ENCODE assay signal across 9 cellular contexts in genomic region chr20:62704341-62704948, GRCh38. TPM values are rescaled to one million over a fixed set of nuclear protein-coding genes. Genes with fewer than 3 reads are reported as not detected.
DNase-seq lines count a peak whose midpoint lies in the region; ATAC-seq, FAIRE-seq and TF ChIP-seq lines count a peak whose summit lies in the region.
"Had no signal": no experiment of that assay in that cellular context is flagged by ENCODE, and none has a peak within 500 bp of the region (broad histone marks: within the 10 kb centered on the region; RNA-seq: fewer than 3 reads in every experiment).

No MANE protein-coding gene starts in this region.

- peak overlapping the region; percentile 66 for H3K27ac ChIP-seq in astrocyte (ENCODE audit: low read depth, low read length)

- H3K4me1 Mint-ChIP-seq in astrocyte (ENCODE audit: low read depth, unreplicated experiment), result peaks cover 18% of the 10 kb centered on the region

- peaks cover 13% of the 10 kb centered on the region for H3K27me3 ChIP-seq in astrocyte (ENCODE audit: insufficient read depth, low read length)

- no peak for FAIRE-seq in astrocyte (lab: Jason Lieb, UNC)

- H3K27ac Mint-ChIP-seq in astrocyte (ENCODE audit: unreplicated experiment), result no peak overlapping the region

- no peak overlapping the region for H3K4me3 ChIP-seq in astrocyte (ENCODE audit: insufficient read depth, low read depth, low read length)

- peak overlapping the region; percentile 69 for H3K4me2 ChIP-seq in astrocyte (ENCODE audit: low read length)

- no peaks in the 10 kb centered on the region for H3K79me2 ChIP-seq in astrocyte (ENCODE audit: insufficient read depth, low read length)

- TF ChIP-seq CTCF in astrocyte (IDR thresholded peaks at IDR 0.05; ENCODE audit: insufficient read depth, low read depth, low read length), result no peak

- no peaks in the 10 kb centered on the region for H3K36me3 Mint-ChIP-seq in astrocyte (ENCODE audit: low read depth, unreplicated experiment)

- H3K9me3 ChIP-seq in astrocyte (ENCODE audit: insufficient read depth, low read depth, low read length), result no peaks in the 10 kb centered on the region

- DNase-seq in COLO668 (lab: John Stamatoyannopoulos, UW; ENCODE audit: unreplicated experiment), result peak; percentile 95
- DNase-seq in NCI-H2029 treated with DMSO at 0.1 percent for 48 hours (lab: John Stamatoyannopoulos, UW), result peak; percentile 87
- DNase-seq in astrocyte (ENCODE audit: low read depth), result peak; percentile 86
- peak; percentile 68 to 74 for DNase-seq in left colon
- DNase-seq in stimulated activated naive CD4-positive, alpha-beta T cell treated with Interleukin-2 at 50 U/mL for 16 hours (lab: John Stamatoyannopoulos, UW), result no peak
- DNase-seq in NOMO-1 (lab: John Stamatoyannopoulos, UW; ENCODE audit: unreplicated experiment in 2 of 2), result no peak

- intact Hi-C loops in left colon (cut with DNase I, micrococcal nuclease), result no loop called here

- H3K9me3 Mint-ChIP-seq in astrocyte (ENCODE audit: unreplicated experiment), result no peaks in the 10 kb centered on the region

- no peaks in the 10 kb centered on the region for H3K36me3 ChIP-seq in astrocyte (ENCODE audit: insufficient read depth, low read length)

- no peak overlapping the region for H3K4me3 Mint-ChIP-seq in astrocyte (ENCODE audit: unreplicated experiment)

- H3K4me1 ChIP-seq in astrocyte (ENCODE audit: insufficient read depth, low read length), result peaks cover 23% of the 10 kb centered on the region

- ATAC-seq in left colon (peak; percentile 61), GM21526 (IDR thresholded peaks at IDR 0.05; ENCODE audit: low FRiP score, unreplicated experiment) (no peak), HG02571 (IDR thresholded peaks at IDR 0.05; ENCODE audit: unreplicated experiment) (no peak)

- peaks cover 41% of the 10 kb centered on the region for H3K27me3 Mint-ChIP-seq in astrocyte (ENCODE audit: low read depth, unreplicated experiment)

- peak overlapping the region; percentile 44 for H3K9ac ChIP-seq in astrocyte (ENCODE audit: low read length)

- H2AFZ ChIP-seq in astrocyte (ENCODE audit: low read depth, low read length), result peak overlapping the region; percentile 53

- no peaks in the 10 kb centered on the region for H4K20me1 ChIP-seq in astrocyte (ENCODE audit: insufficient read depth, low read length)

RNA-seq across cellular contexts. Expression of gene NTSR1, which starts 4.2 kb away (rescaled TPM):
- total RNA-seq in astrocyte, result 0.10 and 0.16 TPM in 2 replicates
- 1 to 10 TPM in 1 of 2 donors, not detected in 1; 2.3 TPM for total RNA-seq in left colon
- total RNA-seq: aorta had no signal

Comparison
In these comparisons a context has a peak if more than half of its experiments do, and no peak if none do; other contexts are left out.
1. DNase-seq: peak in COLO668 (single experiment), NCI-H2029 treated with DMSO at 0.1 percent for 48 hours (single experiment), astrocyte (single experiment) and left colon (2 of 2); none in stimulated activated naive CD4-positive, alpha-beta T cell treated with Interleukin-2 at 50 U/mL for 16 hours (single experiment) and NOMO-1 (0 of 2).